Comparison of ENCODE assay signal across 14 cellular contexts in the genomic region with DNA sequence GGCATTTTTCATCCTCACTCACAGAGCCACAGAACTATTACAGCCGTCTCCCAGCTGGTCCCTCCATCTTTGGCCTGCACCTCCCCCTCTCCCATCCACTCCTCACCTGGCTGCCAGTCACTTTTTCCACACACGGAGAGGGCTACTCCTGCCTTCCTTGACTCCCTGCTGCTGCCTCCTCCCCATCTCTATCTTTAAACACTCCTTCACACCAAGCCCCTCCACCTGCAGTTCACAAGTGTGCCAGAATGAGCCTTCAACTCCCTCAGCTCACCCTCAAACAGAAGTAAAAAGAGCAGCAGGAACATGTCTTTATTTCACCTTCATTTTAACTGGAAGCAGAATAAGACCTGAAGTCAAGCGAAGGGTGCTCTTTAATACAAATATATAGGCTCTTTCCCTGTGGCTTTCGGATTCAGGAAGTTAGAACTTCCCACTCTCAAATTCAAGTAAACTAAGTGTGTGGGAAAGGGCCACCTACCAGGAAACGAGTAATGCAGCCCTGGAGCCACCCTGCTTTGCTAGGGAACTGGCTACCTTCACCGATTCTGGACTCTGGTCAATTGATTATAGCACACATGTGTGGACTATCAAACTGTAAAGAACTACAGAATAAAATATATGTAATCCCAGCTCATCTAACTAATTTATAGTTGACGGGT.
A peak's percentile ranks its signal among the peaks of the same experiment; 100 is the strongest.
DNase-seq lines count a peak whose midpoint lies in the region; ATAC-seq, FAIRE-seq and TF ChIP-seq lines count a peak whose summit lies in the region.
"Had no signal": no experiment of that assay in that cellular context is flagged by ENCODE, and none has a peak within 500 bp of the region (broad histone marks: within the 10 kb centered on the region; RNA-seq: fewer than 3 reads in every experiment).

No MANE protein-coding gene starts in this region.

- TF ChIP-seq CTCF in HEK293 (tag by site-specific recombination; IDR thresholded peaks at IDR 0.05), result no peak
- no peak for TF ChIP-seq CTCF in WTC11 (IDR thresholded peaks at IDR 0.05)
- no peak for TF ChIP-seq CTCF in lower lobe of right lung (IDR thresholded peaks at IDR 0.05)
- TF ChIP-seq CTCF in esophagus squamous epithelium (IDR thresholded peaks at IDR 0.05), result no peak

- H3K27me3 ChIP-seq in lower lobe of right lung (ENCODE audit: low read depth), result no peaks in the 10 kb centered on the region
- peaks cover 0 to 9% (median 0%) of the 10 kb centered on the region in 4 donors for H3K27me3 ChIP-seq in esophagus squamous epithelium
- H3K27me3 ChIP-seq: ovary had no signal

- peak; percentile 76 for ATAC-seq in WTC11
- peak in 1 of 2 donors; percentile 9 for ATAC-seq in lower lobe of right lung
- ATAC-seq: activated T-cell treated with anti-CD3 and anti-CD28 coated beads, Interleukin-2, amount 50 U/mL, for 4 hours had no signal

- H3K4me3 ChIP-seq in HEK293 (ENCODE audit: low read depth, low read length) (no peak overlapping the region), lower lobe of right lung (peak overlapping the region; percentile 18), esophagus squamous epithelium (no peak overlapping the region)
- H3K4me3 ChIP-seq: ovary had no signal

- H3K36me3 Mint-ChIP-seq in WTC11, result no peaks in the 10 kb centered on the region; the same call in 1 of the 2 replicates
- H3K36me3 Mint-ChIP-seq: CD4-positive, alpha-beta memory T cell had no signal

- intact Hi-C loops in lower lobe of right lung (cut with DNase I) (no loop called here), esophagus squamous epithelium (cut with DNase I) (no loop called here)

- peak; percentile 97 for FAIRE-seq in A204.1 (lab: Jason Lieb, UNC)
- FAIRE-seq: islet of Langerhans had no signal

- no peaks in the 10 kb centered on the region for H3K9me3 Mint-ChIP-seq in WTC11
- H3K9me3 Mint-ChIP-seq: activated T-cell treated with anti-CD3 and anti-CD28 coated beads, Interleukin-2, amount 50 U/mL, for 4 hours had no signal

- H3K27ac ChIP-seq in HEK293 (ENCODE audit: extremely low read depth, low read depth, low read length), result no peak overlapping the region
- H3K27ac ChIP-seq in lower lobe of right lung, result peak overlapping the region; percentile 34
- no peak overlapping the region for H3K27ac ChIP-seq in esophagus squamous epithelium
- H3K27ac ChIP-seq: ovary had no signal

- peak overlapping the region; percentile 12 for H3K4me3 Mint-ChIP-seq in WTC11
- H3K4me3 Mint-ChIP-seq: activated T-cell treated with anti-CD3 and anti-CD28 coated beads, Interleukin-2, amount 50 U/mL, for 4 hours; CD4-positive, alpha-beta memory T cell had no signal

- DNase-seq in WTC11 (ENCODE audit: low spot score) (no peak), lower lobe of right lung (no peak), esophagus squamous epithelium (lab: John Stamatoyannopoulos, UW) (no peak), NCI-H2029 (lab: John Stamatoyannopoulos, UW) (no peak), HuH-7.5 (ENCODE audit: low spot score) (no peak), SKM-1 (lab: John Stamatoyannopoulos, UW; ENCODE audit: unreplicated experiment) (no peak)
- DNase-seq: activated T-cell treated with anti-CD3 and anti-CD28 coated beads, Interleukin-2, amount 50 U/mL, for 4 hours; CD4-positive, alpha-beta memory T cell; ovary; stimulated activated CD4-positive, alpha-beta T cell treated with anti-CD3 and anti-CD28 coated beads, Interleukin-4, amount 100 ng/mL, for 4 hours; substantia nigra had no signal

- CTCF ChIA-PET in HEK293 (lab: Yijun Ruan, JAX) (interaction anchor here (0.7 to 1.5 kb wide), 3 partner anchors 42 to 85 kb away, joined by 3 to 5 read pairs (median 3); no protein-coding TSS in a partner anchor), WTC11 (lab: Charles Lee) (interaction anchor here (1.0 to 3.6 kb wide), 7 partner anchors 17 to 241 kb away, joined by 3 to 22 read pairs (median 6); no protein-coding TSS in a partner anchor)

- 49 to 61% methylated on average over 7 of the region's 7 CpGs for WGBS in esophagus squamous epithelium, 2 donors

- TF ChIP-seq POLR2A in esophagus squamous epithelium (IDR thresholded peaks at IDR 0.05), result no peak

- H3K36me3 ChIP-seq in HEK293 (ENCODE audit: control insufficient read depth in 2 of 2, insufficient read depth in 1 of 2, low read length in 2 of 2) (no peaks in the 10 kb centered on the region), lower lobe of right lung (no peaks in the 10 kb centered on the region), esophagus squamous epithelium (no peaks in the 10 kb centered on the region)
- H3K36me3 ChIP-seq: ovary had no signal

- peak overlapping the region; percentile 89 for H3K27ac Mint-ChIP-seq in WTC11

- no peaks in the 10 kb centered on the region for H3K27me3 Mint-ChIP-seq in WTC11 (ENCODE audit: low read depth)

- peaks cover 37% of the 10 kb centered on the region for H3K4me1 Mint-ChIP-seq in WTC11

- POLR2A ChIA-PET in HEK293 (lab: Yijun Ruan, JAX), result interaction anchor here (0.6 kb wide), 1 partner anchor 40 kb away, joined by 5 read pairs; no protein-coding TSS in a partner anchor
- POLR2A ChIA-PET in WTC11 (lab: Charles Lee), result interaction anchor here (1.3 kb wide), 1 partner anchor 9 kb away, joined by 3 read pairs; no protein-coding TSS in a partner anchor

- H3K4me1 ChIP-seq in HEK293 (ENCODE audit: control insufficient read depth, insufficient read depth, low read length) (no peaks in the 10 kb centered on the region), lower lobe of right lung (peaks cover 7% of the 10 kb centered on the region), esophagus squamous epithelium (peaks cover 0 to 7% (median 0%) of the 10 kb centered on the region in 3 donors)

- H3K9me3 ChIP-seq in HEK293 (ENCODE audit: control insufficient read depth, insufficient read depth, low read depth, low read length) (no peaks in the 10 kb centered on the region), lower lobe of right lung (no peaks in the 10 kb centered on the region), esophagus squamous epithelium (no peaks in the 10 kb centered on the region)
- H3K9me3 ChIP-seq: ovary had no signal

TF ChIP-seq in HEK293, 187 proteins besides CTCF, POLR2A, EP300 and RAD21 (continues in another document):
- TF ChIP-seq ZNF660 (tag by site-specific recombination; IDR thresholded peaks at IDR 0.05) (0 out of 2 replicates have a peak, but pooled peaks have one; percentile 54), ZNF366 (tag by site-specific recombination; conservative IDR thresholded peaks at IDR 0.05) (peak; percentile 42), ZFP37 (tag by site-specific recombination; IDR thresholded peaks at IDR 0.05) (0 out of 2 replicates have a peak, but pooled peaks have one; percentile 37), ZBTB17 (tag by site-specific recombination; IDR thresholded peaks at IDR 0.05) (0 out of 2 replicates have a peak, but pooled peaks have one; percentile 31), FEZF1 (tag by site-specific recombination; IDR thresholded peaks at IDR 0.05) (0 out of 2 replicates have a peak, but pooled peaks have one; percentile 16), ZNF768 (tag by site-specific recombination; IDR thresholded peaks at IDR 0.05) (no peak), GLIS1 (tag by site-specific recombination; IDR thresholded peaks at IDR 0.05) (peak; percentile 28; the same call in 1 of the 2 replicates), GLI4 (tag by site-specific recombination; IDR thresholded peaks at IDR 0.05) (no peak), ZNF398 (tag by site-specific recombination; IDR thresholded peaks at IDR 0.05) (0 out of 2 replicates have a peak, but pooled peaks have one; percentile 24)

TF ChIP-seq in WTC11, 78 proteins besides CTCF, POLR2A, EP300 and RAD21:
- TF ChIP-seq ATF3 (CRISPR knock-in tag; conservative IDR thresholded peaks at IDR 0.05) (no peak), NR2C2 (CRISPR knock-in tag; IDR thresholded peaks at IDR 0.05) (no peak), FOXK1 (CRISPR knock-in tag; IDR thresholded peaks at IDR 0.05) (no peak), JAZF1 (CRISPR knock-in tag; IDR thresholded peaks at IDR 0.05) (no peak), ZNF425 (CRISPR knock-in tag; conservative IDR thresholded peaks at IDR 0.05) (no peak), ELF4 (CRISPR knock-in tag; IDR thresholded peaks at IDR 0.05; ENCODE audit: low read depth) (no peak), JUN (CRISPR knock-in tag; IDR thresholded peaks at IDR 0.05) (no peak)
